10 cellular contexts compared by ENCODE assay signal in the genomic region with DNA sequence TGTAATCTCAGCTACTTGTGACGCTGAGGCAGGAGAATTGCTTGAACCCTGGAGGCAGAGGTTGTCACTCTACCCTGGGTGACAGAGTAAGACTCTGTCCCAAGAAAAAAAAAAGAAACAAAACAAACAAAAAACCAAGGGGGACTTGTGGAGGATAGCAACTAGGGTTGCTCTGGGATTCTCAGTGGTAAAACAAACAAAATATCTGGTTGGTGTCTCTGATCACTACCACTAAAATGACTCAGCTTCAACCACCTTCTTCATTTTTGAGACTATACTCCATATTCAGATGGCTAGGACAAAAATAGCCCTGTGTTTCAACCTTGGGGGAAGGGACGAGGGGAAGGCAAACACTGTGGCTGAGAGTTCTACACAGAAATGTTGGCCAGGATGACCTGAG.
DNase-seq lines count a peak whose midpoint lies in the region; ATAC-seq and TF ChIP-seq lines count a peak whose summit lies in the region.
"Had no signal": no experiment of that assay in that cellular context is flagged by ENCODE, and none has a peak within 500 bp of the region (broad histone marks: within the 10 kb centered on the region; RNA-seq: fewer than 3 reads in every experiment).

No MANE protein-coding gene starts in this region.

- CTCF ChIA-PET in OCI-LY7 (lab: Charles Lee; ENCODE audit: unreplicated experiment) = no interaction called here

- no peak for TF ChIP-seq CTCF in GM06990 (IDR thresholded peaks at IDR 0.05; ENCODE audit: insufficient read depth, low read length, poor library complexity, severe bottlenecking)
- TF ChIP-seq CTCF in testis (IDR thresholded peaks at IDR 0.05) = no peak
- no peak for TF ChIP-seq CTCF in OCI-LY7 (conservative IDR thresholded peaks at IDR 0.05; ENCODE audit: low read length)
- TF ChIP-seq CTCF in glutamatergic neuron (IDR thresholded peaks at IDR 0.05; ENCODE audit: partially characterized antibody, unreplicated experiment) = no peak

- H3K9me3 Mint-ChIP-seq in activated T-helper 1 cell treated with anti-CD3 and anti-CD28 coated beads, Interleukin-12 subunit alpha, Interleukin-12 subunit beta, Interleukin-2, Interleukin-4 antibody, amounts not matched to agents 30 ng/mL and 10 ng/mL and 1 ng/mL, durations not matched to agents 14 hours and 24 hours and 36 hours = peaks cover 4% of the 10 kb centered on the region
- no peaks in the 10 kb centered on the region for H3K9me3 Mint-ChIP-seq in glutamatergic neuron (ENCODE audit: unreplicated experiment)

- H3K27me3 ChIP-seq in GM06990 (replicated peaks; ENCODE audit: control insufficient read depth, insufficient read depth, low read length) (no peaks in the 10 kb centered on the region), testis (no peaks in the 10 kb centered on the region)

- H3K36me3 Mint-ChIP-seq in activated T-helper 1 cell treated with anti-CD3 and anti-CD28 coated beads, Interleukin-12 subunit alpha, Interleukin-12 subunit beta, Interleukin-2, Interleukin-4 antibody, amounts not matched to agents 30 ng/mL and 10 ng/mL and 1 ng/mL, durations not matched to agents 14 hours and 24 hours and 36 hours (ENCODE audit: low read depth) = peaks cover 1% of the 10 kb centered on the region
- no peaks in the 10 kb centered on the region for H3K36me3 Mint-ChIP-seq in glutamatergic neuron (ENCODE audit: unreplicated experiment)
- H3K36me3 Mint-ChIP-seq: naive B cell had no signal

- no peak overlapping the region for H3K4me2 ChIP-seq in OCI-LY7 (ENCODE audit: low read length)

- peaks cover 29% of the 10 kb centered on the region for H3K4me1 Mint-ChIP-seq in activated T-helper 1 cell treated with anti-CD3 and anti-CD28 coated beads, Interleukin-12 subunit alpha, Interleukin-12 subunit beta, Interleukin-2, Interleukin-4 antibody, amounts not matched to agents 30 ng/mL and 10 ng/mL and 1 ng/mL, durations not matched to agents 14 hours and 24 hours and 36 hours (ENCODE audit: low read depth)
- no peaks in the 10 kb centered on the region for H3K4me1 Mint-ChIP-seq in glutamatergic neuron (ENCODE audit: low read depth, unreplicated experiment)
- H3K4me1 Mint-ChIP-seq: naive B cell had no signal

- H2AFZ ChIP-seq in OCI-LY7 (ENCODE audit: low read length) = no peak overlapping the region

- H3K4me1 ChIP-seq in testis (no peaks in the 10 kb centered on the region), OCI-LY7 (ENCODE audit: insufficient read depth, low read length, poor library complexity, severe bottlenecking) (no peaks in the 10 kb centered on the region)

- H3K27ac ChIP-seq in testis (no peak overlapping the region), OCI-LY7 (ENCODE audit: low read depth, low read length, poor library complexity, severe bottlenecking) (no peak overlapping the region)
- H3K27ac ChIP-seq: SK-N-MC had no signal

- intact Hi-C loops in activated T-helper 1 cell treated with anti-CD3 and anti-CD28 coated beads, Interleukin-12 subunit alpha, Interleukin-12 subunit beta, Interleukin-2, Interleukin-4 antibody, amounts not matched to agents 30 ng/mL and 10 ng/mL and 1 ng/mL, durations not matched to agents 14 hours and 24 hours and 36 hours (cut with micrococcal nuclease) = no loop called here
- intact Hi-C loops in testis (cut with DNase I; ENCODE audit: low total_unique reads) = no loop called here
- intact Hi-C loops in OCI-LY7 (cut with micrococcal nuclease; ENCODE audit: unreplicated experiment) = no loop called here

- 0 out of 2 replicates have a peak, but pooled peaks cover 2% of the 10 kb centered on the region for H3K9me2 ChIP-seq in OCI-LY7 (ENCODE audit: insufficient read depth, low read length)

- TF ChIP-seq POLR2A in testis (IDR thresholded peaks at IDR 0.05) = no peak

- peak; percentile 92 for ATAC-seq in GM19455 (IDR thresholded peaks at IDR 0.05; ENCODE audit: unreplicated experiment)
- peak; percentile 94 for ATAC-seq in HG03135 (IDR thresholded peaks at IDR 0.05; ENCODE audit: unreplicated experiment)

- WGBS in testis, 2 donors = 74 to 84% methylated on average over 2 of the region's 2 CpGs

- BruUV-seq in OCI-LY7 (replicated peaks; lab: Mats Ljungman, UMichigan) = no TSS peak

- no peaks in the 10 kb centered on the region for H3K9me3 ChIP-seq in testis
- no peaks in the 10 kb centered on the region for H3K9me3 ChIP-seq in OCI-LY7 (ENCODE audit: low read length)

- peak overlapping the region; percentile 48 for H3K4me3 Mint-ChIP-seq in activated T-helper 1 cell treated with anti-CD3 and anti-CD28 coated beads, Interleukin-12 subunit alpha, Interleukin-12 subunit beta, Interleukin-2, Interleukin-4 antibody, amounts not matched to agents 30 ng/mL and 10 ng/mL and 1 ng/mL, durations not matched to agents 14 hours and 24 hours and 36 hours
- H3K4me3 Mint-ChIP-seq in glutamatergic neuron (ENCODE audit: unreplicated experiment) = no peak overlapping the region
- H3K4me3 Mint-ChIP-seq: naive B cell had no signal

- H3K36me3 ChIP-seq in GM06990 (ENCODE audit: control insufficient read depth, insufficient read depth, low read length) = no peaks in the 10 kb centered on the region
- H3K36me3 ChIP-seq in testis (ENCODE audit: low read depth, missing control alignments) = no peaks in the 10 kb centered on the region
- H3K36me3 ChIP-seq in OCI-LY7 (ENCODE audit: insufficient read depth, low read length) = no peaks in the 10 kb centered on the region

- peak overlapping the region; percentile 75 for H3K27ac Mint-ChIP-seq in activated T-helper 1 cell treated with anti-CD3 and anti-CD28 coated beads, Interleukin-12 subunit alpha, Interleukin-12 subunit beta, Interleukin-2, Interleukin-4 antibody, amounts not matched to agents 30 ng/mL and 10 ng/mL and 1 ng/mL, durations not matched to agents 14 hours and 24 hours and 36 hours
- H3K27ac Mint-ChIP-seq in glutamatergic neuron (ENCODE audit: unreplicated experiment) = no peak overlapping the region
- H3K27ac Mint-ChIP-seq: naive B cell had no signal

- H4K20me1 ChIP-seq in OCI-LY7 (ENCODE audit: insufficient read depth, low read length) = no peaks in the 10 kb centered on the region

- no peak overlapping the region for H3K4me3 ChIP-seq in GM06990 (replicated peaks; ENCODE audit: low read depth, low read length)
- H3K4me3 ChIP-seq in testis = no peak overlapping the region
- no peak overlapping the region for H3K4me3 ChIP-seq in OCI-LY7 (ENCODE audit: low read depth, low read length, poor library complexity, severe bottlenecking)
- H3K4me3 ChIP-seq: SK-N-MC had no signal

- peak; percentile 65 for DNase-seq in GM06990 (ENCODE audit: extremely low read depth, insufficient read length)
- DNase-seq in activated T-helper 1 cell treated with anti-CD3 and anti-CD28 coated beads, Interleukin-12 subunit alpha, Interleukin-12 subunit beta, Interleukin-2, Interleukin-4 antibody, amounts not matched to agents 30 ng/mL and 10 ng/mL and 1 ng/mL, durations not matched to agents 14 hours and 24 hours and 36 hours (ENCODE audit: low spot score) = no peak
- DNase-seq in testis = no peak
- no peak for DNase-seq in NCI-H1694 treated with DMSO at 0.1 percent for 48 hours (lab: John Stamatoyannopoulos, UW)
- no peak for DNase-seq in OCI-LY7 (ENCODE audit: low spot score)
- no peak for DNase-seq in glutamatergic neuron
- DNase-seq: naive B cell had no signal

- H3K27me3 Mint-ChIP-seq in activated T-helper 1 cell treated with anti-CD3 and anti-CD28 coated beads, Interleukin-12 subunit alpha, Interleukin-12 subunit beta, Interleukin-2, Interleukin-4 antibody, amounts not matched to agents 30 ng/mL and 10 ng/mL and 1 ng/mL, durations not matched to agents 14 hours and 24 hours and 36 hours (ENCODE audit: insufficient read depth) = peaks cover 8% of the 10 kb centered on the region
- no peaks in the 10 kb centered on the region for H3K27me3 Mint-ChIP-seq in glutamatergic neuron (ENCODE audit: unreplicated experiment)

- POLR2A ChIA-PET in OCI-LY7 (lab: Charles Lee) = interaction anchor here (0.6 kb wide), 1 partner anchor 108 kb away, joined by 5 read pairs; no protein-coding TSS in a partner anchor

- no peaks in the 10 kb centered on the region for H3K79me2 ChIP-seq in OCI-LY7 (ENCODE audit: insufficient read depth, low read depth, low read length)
